ENCODE assay signal across 1 cellular context in the genomic region with DNA sequence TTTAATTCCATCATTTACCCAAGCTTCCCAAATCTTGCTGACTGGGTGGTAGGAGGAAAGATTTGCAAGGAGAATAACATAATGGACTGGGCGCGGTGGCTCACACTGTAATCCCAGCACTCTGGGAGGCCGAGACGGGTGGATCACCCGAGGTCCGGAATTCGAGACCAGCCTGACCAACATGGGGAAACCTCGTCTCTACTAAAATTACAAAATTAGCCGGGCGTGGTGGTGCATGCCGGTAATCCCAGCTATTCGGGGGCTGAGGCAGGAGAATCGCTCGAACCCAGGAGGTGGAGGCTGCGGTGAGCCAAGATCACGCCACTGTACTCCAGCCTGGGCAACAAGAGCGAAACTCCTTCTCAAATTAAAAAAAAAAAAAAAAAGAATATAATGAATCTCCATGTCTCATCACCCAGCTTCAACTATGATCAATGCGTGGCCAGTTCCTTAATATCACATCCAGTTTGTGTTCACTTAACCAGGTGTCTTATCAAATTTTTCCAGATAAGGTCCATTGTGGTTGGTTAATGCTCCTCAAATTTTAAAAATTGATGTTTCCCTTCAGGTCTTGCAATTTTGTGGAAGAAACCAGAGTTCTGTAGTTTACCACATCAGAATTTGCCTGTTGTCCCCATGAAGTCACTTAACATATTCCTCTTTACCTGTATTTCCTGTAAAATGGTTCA.
A peak's percentile ranks its signal among the peaks of the same experiment; 100 is the strongest.
TF ChIP-seq lines count a peak whose summit lies in the region.

No MANE protein-coding gene starts in this region.

TF ChIP-seq in K562, 482 proteins besides CTCF, POLR2A, EP300 and RAD21:
- TF ChIP-seq ARID1B (IDR thresholded peaks at IDR 0.05) (0 out of 2 replicates have a peak, but pooled peaks have one; percentile 7), CBFA2T2 (conservative IDR thresholded peaks at IDR 0.05) (0 out of 2 replicates have a peak, but pooled peaks have one; percentile 34), BCOR (IDR thresholded peaks at IDR 0.05) (no peak), MYC (IDR thresholded peaks at IDR 0.05; ENCODE audit: low read depth, low read length) (no peak), MYC (CRISPR knock-in tag; IDR thresholded peaks at IDR 0.05; ENCODE audit: borderline replicate concordance, low read depth) (no peak), CBX2 (IDR thresholded peaks at IDR 0.05; ENCODE audit: insufficient read depth, low read length, poor library complexity, severe bottlenecking) (no peak), TCF3 (CRISPR knock-in tag; IDR thresholded peaks at IDR 0.05) (0 out of 2 replicates have a peak, but pooled peaks have one; percentile 26), ZC3H11A (IDR thresholded peaks at IDR 0.05; ENCODE audit: low read depth, low read length) (no peak), STAT5A (IDR thresholded peaks at IDR 0.05; ENCODE audit: borderline replicate concordance, low read length) (peak; percentile 12; the same call in 1 of the 2 replicates), L3MBTL2 (IDR thresholded peaks at IDR 0.05) (no peak), ZBTB5 (IDR thresholded peaks at IDR 0.05) (no peak), GTF2F1 (IDR thresholded peaks at IDR 0.05; ENCODE audit: low read depth, low read length) (no peak), CBFA2T3 (IDR thresholded peaks at IDR 0.05) (peak; percentile 69), CBX5 (IDR thresholded peaks at IDR 0.05; ENCODE audit: borderline replicate concordance, low read depth) (no peak), TEAD4 (IDR thresholded peaks at IDR 0.05; ENCODE audit: low read length) (peak; percentile 64), TEAD4 (CRISPR knock-in tag; IDR thresholded peaks at IDR 0.05; ENCODE audit: borderline replicate concordance) (no peak), TAL1 (IDR thresholded peaks at IDR 0.05) (peak; percentile 29; the same call in 1 of the 2 replicates), HSF4 (CRISPR knock-in tag; IDR thresholded peaks at IDR 0.05; ENCODE audit: borderline replicate concordance) (no peak)
- TF ChIP-seq, protein P1, sequence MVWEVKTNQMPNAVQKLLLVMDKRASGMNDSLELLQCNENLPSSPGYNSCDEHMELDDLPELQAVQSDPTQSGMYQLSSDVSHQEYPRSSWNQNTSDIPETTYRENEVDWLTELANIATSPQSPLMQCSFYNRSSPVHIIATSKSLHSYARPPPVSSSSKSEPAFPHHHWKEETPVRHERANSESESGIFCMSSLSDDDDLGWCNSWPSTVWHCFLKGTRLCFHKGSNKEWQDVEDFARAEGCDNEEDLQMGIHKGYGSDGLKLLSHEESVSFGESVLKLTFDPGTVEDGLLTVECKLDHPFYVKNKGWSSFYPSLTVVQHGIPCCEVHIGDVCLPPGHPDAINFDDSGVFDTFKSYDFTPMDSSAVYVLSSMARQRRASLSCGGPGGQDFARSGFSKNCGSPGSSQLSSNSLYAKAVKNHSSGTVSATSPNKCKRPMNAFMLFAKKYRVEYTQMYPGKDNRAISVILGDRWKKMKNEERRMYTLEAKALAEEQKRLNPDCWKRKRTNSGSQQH (CRISPR knock-in tag; IDR thresholded peaks at IDR 0.05), result no peak
- TF ChIP-seq, protein P2, sequence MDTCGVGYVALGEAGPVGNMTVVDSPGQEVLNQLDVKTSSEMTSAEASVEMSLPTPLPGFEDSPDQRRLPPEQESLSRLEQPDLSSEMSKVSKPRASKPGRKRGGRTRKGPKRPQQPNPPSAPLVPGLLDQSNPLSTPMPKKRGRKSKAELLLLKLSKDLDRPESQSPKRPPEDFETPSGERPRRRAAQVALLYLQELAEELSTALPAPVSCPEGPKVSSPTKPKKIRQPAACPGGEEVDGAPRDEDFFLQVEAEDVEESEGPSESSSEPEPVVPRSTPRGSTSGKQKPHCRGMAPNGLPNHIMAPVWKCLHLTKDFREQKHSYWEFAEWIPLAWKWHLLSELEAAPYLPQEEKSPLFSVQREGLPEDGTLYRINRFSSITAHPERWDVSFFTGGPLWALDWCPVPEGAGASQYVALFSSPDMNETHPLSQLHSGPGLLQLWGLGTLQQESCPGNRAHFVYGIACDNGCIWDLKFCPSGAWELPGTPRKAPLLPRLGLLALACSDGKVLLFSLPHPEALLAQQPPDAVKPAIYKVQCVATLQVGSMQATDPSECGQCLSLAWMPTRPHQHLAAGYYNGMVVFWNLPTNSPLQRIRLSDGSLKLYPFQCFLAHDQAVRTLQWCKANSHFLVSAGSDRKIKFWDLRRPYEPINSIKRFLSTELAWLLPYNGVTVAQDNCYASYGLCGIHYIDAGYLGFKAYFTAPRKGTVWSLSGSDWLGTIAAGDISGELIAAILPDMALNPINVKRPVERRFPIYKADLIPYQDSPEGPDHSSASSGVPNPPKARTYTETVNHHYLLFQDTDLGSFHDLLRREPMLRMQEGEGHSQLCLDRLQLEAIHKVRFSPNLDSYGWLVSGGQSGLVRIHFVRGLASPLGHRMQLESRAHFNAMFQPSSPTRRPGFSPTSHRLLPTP (IDR thresholded peaks at IDR 0.05; ENCODE audit: borderline replicate concordance, extremely low read depth, insufficient read length), result no peak
